In the genomic region with DNA sequence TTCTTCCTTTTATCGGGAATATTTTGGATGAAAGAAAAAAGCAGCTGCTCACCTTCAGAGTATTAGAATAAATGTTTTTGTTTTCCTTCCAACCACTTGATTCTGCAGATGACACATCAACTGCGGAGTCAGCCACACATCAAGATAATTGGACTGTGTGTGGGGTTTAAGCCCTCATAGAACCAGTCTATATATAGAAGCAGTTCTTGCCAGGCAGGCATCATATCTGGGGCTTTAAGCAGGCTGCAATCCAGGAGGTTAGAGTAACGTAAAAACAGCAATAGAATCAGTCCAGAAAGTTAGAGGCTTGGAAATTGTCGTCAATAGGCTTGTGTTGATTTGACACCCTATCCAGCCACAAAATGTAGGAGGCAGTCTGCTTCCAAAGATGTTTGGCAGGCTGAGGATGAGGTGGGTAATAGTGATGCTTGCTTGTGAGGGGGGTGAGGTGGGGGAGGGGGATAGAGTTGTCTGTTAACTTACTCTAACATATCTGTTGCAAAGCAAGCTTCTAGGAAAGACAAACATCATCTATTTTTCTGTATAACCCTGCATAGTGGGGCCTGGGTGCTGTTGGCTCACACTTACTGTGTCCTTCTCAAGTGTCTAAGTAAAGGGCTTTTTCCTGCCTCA, we compare ENCODE assay signal across 14 cellular contexts.
DNase-seq lines count a peak whose midpoint lies in the region; ATAC-seq and TF ChIP-seq lines count a peak whose summit lies in the region.
"Had no signal": no experiment of that assay in that cellular context is flagged by ENCODE, and none has a peak within 500 bp of the region (broad histone marks: within the 10 kb centered on the region; RNA-seq: fewer than 3 reads in every experiment).

No MANE protein-coding gene starts in this region.

- CTCF ChIA-PET in MCF 10A (lab: Yijun Ruan, JAX) = interaction anchor here (0.8 to 1.2 kb wide), 2 partner anchors 11 to 45 kb away, joined by 3 read pairs; no protein-coding TSS in a partner anchor

- intact Hi-C loops in heart left ventricle (cut with DNase I) (loop anchor here in 5 of 10 donors (10.0 kb wide), 3 partner anchors 95 to 255 kb away; a partner anchor contains a TSS), adrenal gland (cut with DNase I) (loop anchor here (10.0 kb wide), 2 partner anchors 155 to 245 kb away; no protein-coding TSS in a partner anchor), MCF 10A (cut with micrococcal nuclease) (no loop called here), spleen (cut with DNase I; ENCODE audit: low total_unique reads) (no loop called here)

- H3K27me3 ChIP-seq in heart left ventricle (no peaks in the 10 kb centered on the region), right atrium auricular region (no peaks in the 10 kb centered on the region), adrenal gland (no peaks in the 10 kb centered on the region), stomach smooth muscle (ENCODE audit: control insufficient read depth in 1 of 2, insufficient read depth in 2 of 2, low read length in 2 of 2) (no peaks in the 10 kb centered on the region), spleen (replicated peaks in 1 of 7) (no peaks in the 10 kb centered on the region)
- H3K27me3 ChIP-seq: pancreas had no signal

- H3K4me3 Mint-ChIP-seq in glutamatergic neuron (ENCODE audit: unreplicated experiment) (peak overlapping the region; percentile 60), MCF 10A (ENCODE audit: unreplicated experiment) (no peak overlapping the region)

- H3K4me1 Mint-ChIP-seq in glutamatergic neuron (ENCODE audit: low read depth, unreplicated experiment) (peaks cover 52% of the 10 kb centered on the region), MCF 10A (ENCODE audit: insufficient read depth, unreplicated experiment) (peaks cover 1% of the 10 kb centered on the region)

- TF ChIP-seq CTCF in heart left ventricle (IDR thresholded peaks at IDR 0.05) (no peak), right atrium auricular region (IDR thresholded peaks at IDR 0.05) (no peak), adrenal gland (IDR thresholded peaks at IDR 0.05) (no peak), glutamatergic neuron (IDR thresholded peaks at IDR 0.05; ENCODE audit: partially characterized antibody, unreplicated experiment) (no peak), MCF 10A (IDR thresholded peaks at IDR 0.05; ENCODE audit: unreplicated experiment) (no peak), spleen (IDR thresholded peaks at IDR 0.05 in 8 of 11, conservative IDR thresholded peaks at IDR 0.05 in 3 of 11) (no peak)

- DNase-seq in heart left ventricle = no peak
- no peak for DNase-seq in right atrium auricular region (ENCODE audit: low spot score)
- peak in 4 of 7 donors; percentile 40 to 72 (median 66) for DNase-seq in adrenal gland
- DNase-seq in glutamatergic neuron = no peak
- DNase-seq in MCF 10A (ENCODE audit: unreplicated experiment) = no peak
- no peak for DNase-seq in spleen
- no peak for DNase-seq in NCI-H1417 treated with DMSO at 0.1 percent for 48 hours (lab: John Stamatoyannopoulos, UW)
- DNase-seq: activated CD4-positive, alpha-beta T cell treated with anti-CD3 and anti-CD28 coated beads, Interleukin-2, amount 50 U/mL, for 48 hours; activated gamma-delta T cell; cerebellar nuclear complex; pancreas; RPMI8226; stimulated activated CD4-positive, alpha-beta T cell treated with anti-CD3 and anti-CD28 coated beads, Interleukin-2, amount 100 ng/mL, for 24 hours had no signal

- no peaks in the 10 kb centered on the region for H3K36me3 Mint-ChIP-seq in glutamatergic neuron (ENCODE audit: unreplicated experiment)
- H3K36me3 Mint-ChIP-seq in MCF 10A (ENCODE audit: insufficient read depth, unreplicated experiment) = peaks cover 33% of the 10 kb centered on the region

- no TSS peak for BruUV-seq in MCF 10A (replicated peaks; lab: Mats Ljungman, UMichigan)

- H3K27ac ChIP-seq in heart left ventricle (peak overlapping the region in 10 of 12 donors; percentile 7 to 73 (median 56)), right atrium auricular region (peak overlapping the region in 1 of 2 donors; percentile 24), adrenal gland (peak overlapping the region; percentile 54 to 87 (median 72)), stomach smooth muscle (ENCODE audit: low read length) (peak overlapping the region; percentile 67), spleen (no peak overlapping the region)
- H3K27ac ChIP-seq: pancreas had no signal

- TF ChIP-seq POLR2A in heart left ventricle (IDR thresholded peaks at IDR 0.05) (no peak), adrenal gland (IDR thresholded peaks at IDR 0.05) (peak in 1 of 2 donors; percentile 32), spleen (IDR thresholded peaks at IDR 0.05) (no peak)

- H3K9me3 Mint-ChIP-seq in glutamatergic neuron (ENCODE audit: unreplicated experiment) = peaks cover 3% of the 10 kb centered on the region
- no peaks in the 10 kb centered on the region for H3K9me3 Mint-ChIP-seq in MCF 10A (ENCODE audit: unreplicated experiment)

- H3K4me1 ChIP-seq in heart left ventricle (peaks cover 0 to 37% (median 28%) of the 10 kb centered on the region in 12 donors), right atrium auricular region (peaks cover 0 to 39% of the 10 kb centered on the region in 2 donors), adrenal gland (replicated peaks in 1 of 2) (peaks cover 16 to 37% of the 10 kb centered on the region in 2 donors), stomach smooth muscle (ENCODE audit: control insufficient read depth, insufficient read depth, low read length) (peaks cover 25% of the 10 kb centered on the region), spleen (peaks cover 0 to 14% (median 3%) of the 10 kb centered on the region in 6 donors)
- H3K4me1 ChIP-seq: pancreas had no signal

- no peaks in the 10 kb centered on the region for H3K9me3 ChIP-seq in heart left ventricle
- no peaks in the 10 kb centered on the region for H3K9me3 ChIP-seq in right atrium auricular region
- H3K9me3 ChIP-seq in adrenal gland (replicated peaks in 1 of 3) = no peaks in the 10 kb centered on the region
- H3K9me3 ChIP-seq in stomach smooth muscle (ENCODE audit: control insufficient read depth in 2 of 2, low read length in 2 of 2) = no peaks in the 10 kb centered on the region
- H3K9me3 ChIP-seq in spleen = no peaks in the 10 kb centered on the region
- H3K9me3 ChIP-seq: pancreas had no signal

- POLR2A ChIA-PET in MCF 10A (lab: Yijun Ruan, JAX) = interaction anchor here (1.4 kb wide), 1 partner anchor 11 kb away, joined by 4 read pairs; no protein-coding TSS in a partner anchor

- peaks cover 0 to 27% (median 11%) of the 10 kb centered on the region in 9 donors for H3K36me3 ChIP-seq in heart left ventricle
- H3K36me3 ChIP-seq in right atrium auricular region = no peaks in the 10 kb centered on the region
- H3K36me3 ChIP-seq in adrenal gland (replicated peaks in 1 of 2) = no peaks in the 10 kb centered on the region
- peaks cover 0 to 3% of the 10 kb centered on the region in 2 donors for H3K36me3 ChIP-seq in stomach smooth muscle (ENCODE audit: control insufficient read depth in 2 of 2, insufficient read depth in 2 of 2, low read length in 2 of 2)
- peaks cover 0 to 64% (median 27%) of the 10 kb centered on the region in 6 donors for H3K36me3 ChIP-seq in spleen

- H3K9ac ChIP-seq in stomach smooth muscle (ENCODE audit: low read length in 2 of 2) = no peak overlapping the region

- H3K27me3 Mint-ChIP-seq in glutamatergic neuron (ENCODE audit: unreplicated experiment) = peaks cover 6% of the 10 kb centered on the region
- H3K27me3 Mint-ChIP-seq in MCF 10A (ENCODE audit: insufficient read depth, unreplicated experiment) = no peaks in the 10 kb centered on the region

- H3K4me3 ChIP-seq in heart left ventricle (no peak overlapping the region), right atrium auricular region (no peak overlapping the region), adrenal gland (no peak overlapping the region), stomach smooth muscle (ENCODE audit: low read length in 2 of 2) (peak overlapping the region in 1 of 2 donors; percentile 3), spleen (no peak overlapping the region)
- H3K4me3 ChIP-seq: pancreas had no signal

- ATAC-seq in heart left ventricle = peak in 3 of 4 donors; percentile 59 to 86 (median 77)
- ATAC-seq: pancreas had no signal

- no peak overlapping the region for H3K27ac Mint-ChIP-seq in glutamatergic neuron (ENCODE audit: unreplicated experiment)
- no peak overlapping the region for H3K27ac Mint-ChIP-seq in MCF 10A (ENCODE audit: low read depth, unreplicated experiment)

- 55 to 63% (median 60%) methylated on average over 4 of the region's 4 CpGs for WGBS in heart left ventricle, 4 donors
- 44 to 56% (median 47%) methylated on average over 4 of the region's 4 CpGs for WGBS in adrenal gland, 4 donors
- WGBS in spleen, 5 donors = 86 to 97% (median 92%) methylated on average over 4 of the region's 4 CpGs

Comparison
In these comparisons a context has a peak if more than half of its experiments do, and no peak if none do; other contexts are left out.
1. DNase-seq: peak in adrenal gland (4 of 7); none in heart left ventricle (0 of 5), right atrium auricular region (single experiment), glutamatergic neuron (single experiment), MCF 10A (single experiment), spleen (single experiment) and NCI-H1417 treated with DMSO at 0.1 percent for 48 hours (single experiment).
2. H3K27ac ChIP-seq: peak in heart left ventricle (10 of 12), adrenal gland (5 of 5) and stomach smooth muscle (single experiment); none in spleen (0 of 8).
3. intact Hi-C loops: an anchor here in adrenal gland (10.0 kb wide); none called in MCF 10A and spleen.